ENCODE assay signal across 2 cellular contexts in genomic region chr17:19386276-19386863, GRCh38.
TF ChIP-seq lines count a peak whose summit lies in the region.

No MANE protein-coding gene starts in this region.

TF ChIP-seq in K562, 482 proteins besides CTCF, POLR2A, EP300 and RAD21:
- peak; percentile 64 for TF ChIP-seq CEBPB (tag; IDR thresholded peaks at IDR 0.05)
- TF ChIP-seq PHB (CRISPR knock-in tag; IDR thresholded peaks at IDR 0.05): no peak
- 0 out of 2 replicates have a peak, but pooled peaks have one; percentile 2 for TF ChIP-seq BCOR (IDR thresholded peaks at IDR 0.05)
- TF ChIP-seq ZNF740 (CRISPR knock-in tag; IDR thresholded peaks at IDR 0.05): peak; percentile 45; the same call in 1 of the 2 replicates
- TF ChIP-seq ZNF740 (tag; IDR thresholded peaks at IDR 0.05): no peak
- peak; percentile 48 for TF ChIP-seq ATF3 (IDR thresholded peaks at IDR 0.05)
- no peak for TF ChIP-seq ATF3 (CRISPR knock-in tag; conservative IDR thresholded peaks at IDR 0.05)
TF ChIP-seq in K562: peak in this region for 4.

TF ChIP-seq in liver, 16 proteins besides CTCF, POLR2A, EP300 and RAD21:
- TF ChIP-seq FOXA1 (IDR thresholded peaks at IDR 0.05) (no peak), NR2F2 (IDR thresholded peaks at IDR 0.05) (no peak), HNF4G (IDR thresholded peaks at IDR 0.05) (no peak), ZBTB33 (IDR thresholded peaks at IDR 0.05) (no peak), JUND (IDR thresholded peaks at IDR 0.05) (no peak), YY1 (IDR thresholded peaks at IDR 0.05) (no peak), FOXA2 (IDR thresholded peaks at IDR 0.05) (no peak), TAF1 (conservative IDR thresholded peaks at IDR 0.05) (no peak), RXRA (IDR thresholded peaks at IDR 0.05) (no peak), HNF4A (conservative IDR thresholded peaks at IDR 0.05) (no peak), MAX (IDR thresholded peaks at IDR 0.05) (no peak), SP1 (IDR thresholded peaks at IDR 0.05) (no peak), ATF3 (IDR thresholded peaks at IDR 0.05) (no peak), REST (IDR thresholded peaks at IDR 0.05) (no peak), EGR1 (IDR thresholded peaks at IDR 0.05; ENCODE audit: low read depth in 2 of 2) (no peak), GABPA (IDR thresholded peaks at IDR 0.05 in 1 of 2, conservative IDR thresholded peaks at IDR 0.05 in 1 of 2) (no peak)
TF ChIP-seq in liver: peak in this region for 0.
